Comparison of ENCODE assay signal across 1 cellular context in the genomic region with DNA sequence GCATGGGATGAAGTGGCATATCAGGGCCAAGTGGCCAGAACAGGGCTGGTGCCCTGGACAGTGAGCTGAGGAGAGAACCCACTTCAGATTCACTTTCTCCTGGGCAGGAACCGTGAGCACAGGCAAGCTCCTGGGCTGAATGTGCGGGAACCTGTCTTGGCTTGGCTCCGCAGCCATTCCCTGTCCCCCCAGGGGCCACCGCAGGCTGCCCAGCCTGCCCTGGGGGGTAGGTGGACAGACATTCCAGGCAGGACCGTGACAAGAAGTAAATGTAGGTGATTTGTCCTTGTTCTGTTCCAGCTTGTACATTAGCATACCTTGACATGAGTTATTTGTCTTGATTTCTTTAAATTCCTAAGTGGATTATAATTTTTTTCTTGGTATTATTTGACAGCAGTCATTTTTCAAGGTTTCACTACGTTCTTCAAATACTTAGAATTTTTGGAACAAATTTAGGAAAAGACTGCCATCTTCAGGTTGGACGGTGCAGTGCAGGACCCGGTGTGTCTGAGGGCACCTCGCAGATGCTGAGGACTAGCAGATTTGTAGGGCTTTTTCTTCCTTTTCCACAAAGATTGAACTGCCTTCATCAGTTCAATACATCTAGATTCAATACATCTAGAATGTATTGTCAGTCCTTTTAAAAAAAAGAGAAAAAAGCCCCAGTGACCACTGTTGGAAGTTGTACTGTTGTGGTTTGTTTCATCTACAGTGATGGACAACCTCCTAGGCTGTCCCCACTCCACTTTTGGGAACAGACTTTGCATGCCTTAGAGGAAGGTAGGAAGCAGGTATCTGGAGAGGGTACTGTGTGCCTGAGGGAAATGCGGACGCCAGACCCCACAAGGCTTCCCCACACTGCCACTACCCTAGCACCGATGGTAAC.
TF ChIP-seq lines count a peak whose summit lies in the region.

No MANE protein-coding gene starts in this region.

TF ChIP-seq in GM23338, 12 proteins besides CTCF, POLR2A, EP300 and RAD21 (continued from another document):
- TF ChIP-seq, protein P1, sequence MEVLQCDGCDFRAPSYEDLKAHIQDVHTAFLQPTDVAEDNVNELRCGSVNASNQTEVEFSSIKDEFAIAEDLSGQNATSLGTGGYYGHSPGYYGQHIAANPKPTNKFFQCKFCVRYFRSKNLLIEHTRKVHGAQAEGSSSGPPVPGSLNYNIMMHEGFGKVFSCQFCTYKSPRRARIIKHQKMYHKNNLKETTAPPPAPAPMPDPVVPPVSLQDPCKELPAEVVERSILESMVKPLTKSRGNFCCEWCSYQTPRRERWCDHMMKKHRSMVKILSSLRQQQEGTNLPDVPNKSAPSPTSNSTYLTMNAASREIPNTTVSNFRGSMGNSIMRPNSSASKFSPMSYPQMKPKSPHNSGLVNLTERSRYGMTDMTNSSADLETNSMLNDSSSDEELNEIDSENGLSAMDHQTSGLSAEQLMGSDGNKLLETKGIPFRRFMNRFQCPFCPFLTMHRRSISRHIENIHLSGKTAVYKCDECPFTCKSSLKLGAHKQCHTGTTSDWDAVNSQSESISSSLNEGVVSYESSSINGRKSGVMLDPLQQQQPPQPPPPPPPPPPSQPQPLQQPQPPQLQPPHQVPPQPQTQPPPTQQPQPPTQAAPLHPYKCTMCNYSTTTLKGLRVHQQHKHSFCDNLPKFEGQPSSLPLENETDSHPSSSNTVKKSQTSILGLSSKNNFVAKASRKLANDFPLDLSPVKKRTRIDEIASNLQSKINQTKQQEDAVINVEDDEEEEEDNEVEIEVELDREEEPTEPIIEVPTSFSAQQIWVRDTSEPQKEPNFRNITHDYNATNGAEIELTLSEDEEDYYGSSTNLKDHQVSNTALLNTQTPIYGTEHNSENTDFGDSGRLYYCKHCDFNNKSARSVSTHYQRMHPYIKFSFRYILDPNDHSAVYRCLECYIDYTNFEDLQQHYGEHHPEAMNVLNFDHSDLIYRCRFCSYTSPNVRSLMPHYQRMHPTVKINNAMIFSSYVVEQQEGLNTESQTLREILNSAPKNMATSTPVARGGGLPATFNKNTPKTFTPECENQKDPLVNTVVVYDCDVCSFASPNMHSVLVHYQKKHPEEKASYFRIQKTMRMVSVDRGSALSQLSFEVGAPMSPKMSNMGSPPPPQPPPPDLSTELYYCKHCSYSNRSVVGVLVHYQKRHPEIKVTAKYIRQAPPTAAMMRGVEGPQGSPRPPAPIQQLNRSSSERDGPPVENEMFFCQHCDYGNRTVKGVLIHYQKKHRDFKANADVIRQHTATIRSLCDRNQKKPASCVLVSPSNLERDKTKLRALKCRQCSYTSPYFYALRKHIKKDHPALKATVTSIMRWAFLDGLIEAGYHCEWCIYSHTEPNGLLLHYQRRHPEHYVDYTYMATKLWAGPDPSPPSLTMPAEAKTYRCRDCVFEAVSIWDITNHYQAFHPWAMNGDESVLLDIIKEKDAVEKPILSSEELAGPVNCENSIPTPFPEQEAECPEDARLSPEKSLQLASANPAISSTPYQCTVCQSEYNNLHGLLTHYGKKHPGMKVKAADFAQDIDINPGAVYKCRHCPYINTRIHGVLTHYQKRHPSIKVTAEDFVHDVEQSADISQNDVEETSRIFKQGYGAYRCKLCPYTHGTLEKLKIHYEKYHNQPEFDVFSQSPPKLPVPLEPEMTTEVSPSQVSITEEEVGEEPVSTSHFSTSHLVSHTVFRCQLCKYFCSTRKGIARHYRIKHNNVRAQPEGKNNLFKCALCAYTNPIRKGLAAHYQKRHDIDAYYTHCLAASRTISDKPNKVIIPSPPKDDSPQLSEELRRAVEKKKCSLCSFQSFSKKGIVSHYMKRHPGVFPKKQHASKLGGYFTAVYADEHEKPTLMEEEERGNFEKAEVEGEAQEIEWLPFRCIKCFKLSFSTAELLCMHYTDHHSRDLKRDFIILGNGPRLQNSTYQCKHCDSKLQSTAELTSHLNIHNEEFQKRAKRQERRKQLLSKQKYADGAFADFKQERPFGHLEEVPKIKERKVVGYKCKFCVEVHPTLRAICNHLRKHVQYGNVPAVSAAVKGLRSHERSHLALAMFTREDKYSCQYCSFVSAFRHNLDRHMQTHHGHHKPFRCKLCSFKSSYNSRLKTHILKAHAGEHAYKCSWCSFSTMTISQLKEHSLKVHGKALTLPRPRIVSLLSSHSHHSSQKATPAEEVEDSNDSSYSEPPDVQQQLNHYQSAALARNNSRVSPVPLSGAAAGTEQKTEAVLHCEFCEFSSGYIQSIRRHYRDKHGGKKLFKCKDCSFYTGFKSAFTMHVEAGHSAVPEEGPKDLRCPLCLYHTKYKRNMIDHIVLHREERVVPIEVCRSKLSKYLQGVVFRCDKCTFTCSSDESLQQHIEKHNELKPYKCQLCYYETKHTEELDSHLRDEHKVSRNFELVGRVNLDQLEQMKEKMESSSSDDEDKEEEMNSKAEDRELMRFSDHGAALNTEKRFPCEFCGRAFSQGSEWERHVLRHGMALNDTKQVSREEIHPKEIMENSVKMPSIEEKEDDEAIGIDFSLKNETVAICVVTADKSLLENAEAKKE (CRISPR knock-in tag; IDR thresholded peaks at IDR 0.05), result no peak
- TF ChIP-seq JUNB (IDR thresholded peaks at IDR 0.05; ENCODE audit: unreplicated experiment) (no peak), ZNF114 (CRISPR knock-in tag; IDR thresholded peaks at IDR 0.05) (no peak)
- TF ChIP-seq, protein P2, sequence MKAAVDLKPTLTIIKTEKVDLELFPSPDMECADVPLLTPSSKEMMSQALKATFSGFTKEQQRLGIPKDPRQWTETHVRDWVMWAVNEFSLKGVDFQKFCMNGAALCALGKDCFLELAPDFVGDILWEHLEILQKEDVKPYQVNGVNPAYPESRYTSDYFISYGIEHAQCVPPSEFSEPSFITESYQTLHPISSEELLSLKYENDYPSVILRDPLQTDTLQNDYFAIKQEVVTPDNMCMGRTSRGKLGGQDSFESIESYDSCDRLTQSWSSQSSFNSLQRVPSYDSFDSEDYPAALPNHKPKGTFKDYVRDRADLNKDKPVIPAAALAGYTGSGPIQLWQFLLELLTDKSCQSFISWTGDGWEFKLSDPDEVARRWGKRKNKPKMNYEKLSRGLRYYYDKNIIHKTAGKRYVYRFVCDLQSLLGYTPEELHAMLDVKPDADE (IDR thresholded peaks at IDR 0.05), result no peak
